ENCODE assay signal across 8 cellular contexts in the genomic region with DNA sequence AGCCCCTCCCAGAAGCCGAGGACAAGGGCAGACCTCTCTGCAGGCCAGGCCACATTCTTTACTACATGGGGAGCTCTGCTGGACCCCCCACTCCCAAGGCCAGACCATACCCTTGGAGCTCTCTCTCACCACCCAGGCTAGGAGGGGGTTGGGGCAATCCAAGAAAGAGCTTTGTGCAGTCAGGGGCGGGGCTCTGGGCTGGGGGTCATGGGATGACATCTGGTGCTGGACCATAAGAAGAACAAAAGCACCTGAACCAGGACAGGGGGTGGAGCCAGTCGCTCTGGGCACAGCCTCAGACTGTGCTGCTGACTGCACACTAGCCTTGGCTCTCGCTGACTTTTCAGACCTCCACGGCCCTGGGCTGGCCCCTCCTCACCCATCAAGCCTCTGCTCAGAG. TPM values are rescaled to one million over a fixed set of nuclear protein-coding genes. Genes with fewer than 3 reads are reported as not detected.
"Had no signal": no experiment of that assay in that cellular context is flagged by ENCODE, and none has a peak within 500 bp of the region (broad histone marks: within the 10 kb centered on the region; RNA-seq: fewer than 3 reads in every experiment).

No MANE protein-coding gene starts in this region.

- H3K36me3 Mint-ChIP-seq: IgD-negative memory B cell had no signal

- H3K4me3 ChIP-seq: GM23248 had no signal

- H3K27ac ChIP-seq: GM23248, HL-60 had no signal

- H3K4me3 Mint-ChIP-seq: H9 had no signal

- ATAC-seq: HepG2 had no signal

- H3K9me3 Mint-ChIP-seq: IgD-negative memory B cell had no signal

- H3K27ac Mint-ChIP-seq: H9, IgD-negative memory B cell had no signal

- DNase-seq: GM23248, GOT3, H9, HCEC 1CT, KBM-7 had no signal

RNA-seq across cellular contexts. Expression of gene AJAP1, which starts 23.1 kb away (rescaled TPM):
- total RNA-seq: HepG2 had no signal
- polyA plus RNA-seq: HepG2, IgD-negative memory B cell had no signal
